In genomic region chr14:55832122-55832911, GRCh38 we compare ENCODE assay signal across 17 cellular contexts.
A peak's percentile ranks its signal among the peaks of the same experiment; 100 is the strongest.
DNase-seq lines count a peak whose midpoint lies in the region; ATAC-seq and TF ChIP-seq lines count a peak whose summit lies in the region.
"Had no signal": no experiment of that assay in that cellular context is flagged by ENCODE, and none has a peak within 500 bp of the region (broad histone marks: within the 10 kb centered on the region; RNA-seq: fewer than 3 reads in every experiment).

No MANE protein-coding gene starts in this region.

- WGBS in smooth muscle cell (ENCODE audit: low lambda C conversion rate), result 81% methylated on average over 3 of the region's 3 CpGs

- H3K27me3 Mint-ChIP-seq in natural killer cell treated with Interleukin-12 subunit alpha and Interleukin-12 subunit beta and Interleukin-15 and Interleukin-18, amount 100 ng/mL, for 72 hours, result peaks cover 2% of the 10 kb centered on the region in 2 donors

- H3K36me3 Mint-ChIP-seq in natural killer cell treated with Interleukin-12 subunit alpha and Interleukin-12 subunit beta and Interleukin-15 and Interleukin-18, amount 100 ng/mL, for 72 hours, result no peaks in the 10 kb centered on the region
- H3K36me3 Mint-ChIP-seq: CD8-positive, alpha-beta T cell; stimulated activated naive B cell treated with anti-CD40 and anti-IgM and Interleukin-4, amounts not matched to agents 10 μg/mL and 1 μg/mL and 100 μg/mL, for 72 hours; T-cell had no signal

- no peak overlapping the region for H3K4me3 ChIP-seq in RWPE2 (ENCODE audit: severe bottlenecking)
- H3K4me3 ChIP-seq in smooth muscle cell, result peak overlapping the region; percentile 3
- H3K4me3 ChIP-seq: GM23338 had no signal

- no peaks in the 10 kb centered on the region for H3K4me1 Mint-ChIP-seq in natural killer cell treated with Interleukin-12 subunit alpha and Interleukin-12 subunit beta and Interleukin-15 and Interleukin-18, amount 100 ng/mL, for 72 hours (ENCODE audit: low read depth in 2 of 2)
- H3K4me1 Mint-ChIP-seq: GM23338; stimulated activated naive B cell treated with anti-CD40 and anti-IgM and Interleukin-4, amounts not matched to agents 10 μg/mL and 1 μg/mL and 100 μg/mL, for 72 hours; T-cell had no signal

- no peaks in the 10 kb centered on the region for H3F3A ChIP-seq in smooth muscle cell (ENCODE audit: low read depth)

- H3K9me3 Mint-ChIP-seq in natural killer cell treated with Interleukin-12 subunit alpha and Interleukin-12 subunit beta and Interleukin-15 and Interleukin-18, amount 100 ng/mL, for 72 hours, result no peaks in the 10 kb centered on the region
- H3K9me3 Mint-ChIP-seq: CD8-positive, alpha-beta T cell; GM23338; stimulated activated naive B cell treated with anti-CD40 and anti-IgM and Interleukin-4, amounts not matched to agents 10 μg/mL and 1 μg/mL and 100 μg/mL, for 72 hours; T-cell had no signal

- TF ChIP-seq CTCF in RWPE2 (IDR thresholded peaks at IDR 0.05; ENCODE audit: poor library complexity, severe bottlenecking), result no peak
- no peak for TF ChIP-seq CTCF in smooth muscle cell (IDR thresholded peaks at IDR 0.05; ENCODE audit: borderline replicate concordance, insufficient read depth, poor library complexity, severe bottlenecking)

- H4K20me1 ChIP-seq in smooth muscle cell (ENCODE audit: low read depth), result no peaks in the 10 kb centered on the region

- H3K27ac ChIP-seq in RWPE2 (ENCODE audit: poor library complexity, severe bottlenecking) (peak overlapping the region; percentile 16), smooth muscle cell (ENCODE audit: low read depth) (no peak overlapping the region)

- peak; percentile 100 for ATAC-seq in RWPE2 (ENCODE audit: low read depth)
- ATAC-seq in natural killer cell treated with Interleukin-12 subunit alpha and Interleukin-12 subunit beta and Interleukin-15 and Interleukin-18, amount 100 ng/mL, for 72 hours, result no peak
- ATAC-seq: CD8-positive, alpha-beta T cell; GM23338; stimulated activated naive B cell treated with anti-CD40 and anti-IgM and Interleukin-4, amounts not matched to agents 10 μg/mL and 1 μg/mL and 100 μg/mL, for 72 hours; T-cell had no signal

- no peaks in the 10 kb centered on the region for H3K36me3 ChIP-seq in RWPE2 (ENCODE audit: low read depth)
- no peaks in the 10 kb centered on the region for H3K36me3 ChIP-seq in smooth muscle cell (ENCODE audit: low read depth)

- H3K9ac ChIP-seq in smooth muscle cell (ENCODE audit: low read depth), result no peak overlapping the region

- H3K9me3 ChIP-seq in RWPE2 (ENCODE audit: severe bottlenecking), result no peaks in the 10 kb centered on the region
- H3K9me3 ChIP-seq in smooth muscle cell (replicated peaks; ENCODE audit: low read depth), result no peaks in the 10 kb centered on the region

- no peak overlapping the region for H3K27ac Mint-ChIP-seq in natural killer cell treated with Interleukin-12 subunit alpha and Interleukin-12 subunit beta and Interleukin-15 and Interleukin-18, amount 100 ng/mL, for 72 hours
- H3K27ac Mint-ChIP-seq: CD8-positive, alpha-beta T cell; GM23338; stimulated activated naive B cell treated with anti-CD40 and anti-IgM and Interleukin-4, amounts not matched to agents 10 μg/mL and 1 μg/mL and 100 μg/mL, for 72 hours; T-cell had no signal

- H3K79me2 ChIP-seq in smooth muscle cell (ENCODE audit: low read depth), result no peaks in the 10 kb centered on the region

- no peak overlapping the region for H3K4me2 ChIP-seq in smooth muscle cell
- H3K4me2 ChIP-seq: GM23338 had no signal

- DNase-seq in HCEC 1CT (peak; percentile 36), RWPE2 (ENCODE audit: low spot score) (no peak), glomerular visceral epithelial cell (ENCODE audit: extremely low spot score) (peak; percentile 81), smooth muscle cell (lab: John Stamatoyannopoulos, UW; ENCODE audit: unreplicated experiment) (no peak), activated T-cell treated with anti-CD3 and anti-CD28 coated beads for 4 hours (no peak), NCI-H345 treated with DMSO at 0.1 percent for 48 hours (lab: John Stamatoyannopoulos, UW; ENCODE audit: unreplicated experiment) (no peak), T-helper 9 cell (no peak)
- no peak for DNase-seq in natural killer cell treated with Interleukin-12 subunit alpha and Interleukin-12 subunit beta and Interleukin-15 and Interleukin-18, amount 100 ng/mL, for 72 hours (ENCODE audit: low spot score)
- DNase-seq: activated CD4-positive, alpha-beta T cell treated with anti-CD3 and anti-CD28 coated beads for 1 hour; CD8-positive, alpha-beta T cell; hippocampal formation; KG1; NCI-H1436; NCI-H510A treated with DMSO at 0.1 percent for 48 hours; stimulated activated naive B cell treated with anti-CD40 and anti-IgM and Interleukin-4, amounts not matched to agents 10 μg/mL and 1 μg/mL and 100 μg/mL, for 72 hours; T-cell had no signal

- H2AFZ ChIP-seq in smooth muscle cell (ENCODE audit: low read depth), result no peak overlapping the region
- H2AFZ ChIP-seq: GM23338 had no signal

- H3K27me3 ChIP-seq in RWPE2 (ENCODE audit: insufficient read depth, poor library complexity, severe bottlenecking), result no peaks in the 10 kb centered on the region
- no peaks in the 10 kb centered on the region for H3K27me3 ChIP-seq in smooth muscle cell (ENCODE audit: low read depth)

- H3K4me1 ChIP-seq in RWPE2 (ENCODE audit: insufficient read depth, poor library complexity, severe bottlenecking) (peaks cover 12% of the 10 kb centered on the region), smooth muscle cell (ENCODE audit: low read depth) (no peaks in the 10 kb centered on the region)

- no peak overlapping the region for H3K4me3 Mint-ChIP-seq in natural killer cell treated with Interleukin-12 subunit alpha and Interleukin-12 subunit beta and Interleukin-15 and Interleukin-18, amount 100 ng/mL, for 72 hours
- H3K4me3 Mint-ChIP-seq: CD8-positive, alpha-beta T cell; GM23338; stimulated activated naive B cell treated with anti-CD40 and anti-IgM and Interleukin-4, amounts not matched to agents 10 μg/mL and 1 μg/mL and 100 μg/mL, for 72 hours; T-cell had no signal

Comparison
In these comparisons a context has a peak if more than half of its experiments do, and no peak if none do; other contexts are left out.
1. DNase-seq: peak in HCEC 1CT (single experiment) and glomerular visceral epithelial cell (single experiment); none in RWPE2 (single experiment), smooth muscle cell (single experiment), activated T-cell treated with anti-CD3 and anti-CD28 coated beads for 4 hours (single experiment), NCI-H345 treated with DMSO at 0.1 percent for 48 hours (single experiment), T-helper 9 cell (single experiment) and natural killer cell treated with Interleukin-12 subunit alpha and Interleukin-12 subunit beta and Interleukin-15 and Interleukin-18, amount 100 ng/mL, for 72 hours (single experiment).